In genomic region chr3:121545049-121545563, GRCh38 we compare ENCODE assay signal across 8 cellular contexts. TPM values are rescaled to one million over a fixed set of nuclear protein-coding genes. Genes with fewer than 3 reads are reported as not detected.
DNase-seq lines count a peak whose midpoint lies in the region; ATAC-seq, FAIRE-seq and TF ChIP-seq lines count a peak whose summit lies in the region.

No MANE protein-coding gene starts in this region.

- BruUV-seq in K562 (replicated peaks; lab: Mats Ljungman, UMichigan), result no TSS peak

- TF ChIP-seq EP300 in K562 (IDR thresholded peaks at IDR 0.05; ENCODE audit: low read length), result no peak

- H3K4me2 ChIP-seq in K562 (ENCODE audit: insufficient read depth, low read length), result peak overlapping the region; percentile 86

- peak; percentile 27 for DNase-seq in activated CD4-positive, alpha-beta T cell treated with anti-CD3 and anti-CD28 coated beads, Interleukin-2, amount 10 ng/mL, durations not matched to agents 7 days and 5 days
- DNase-seq in activated CD4-positive, alpha-beta T cell treated with anti-CD3 and anti-CD28 coated beads for 4 hours, result no peak
- peak; percentile 6 for DNase-seq in Jurkat, Clone E6-1 (ENCODE audit: low read depth, low spot score)
- DNase-seq in K562 (ENCODE audit: extremely low read depth in 1 of 4, low spot score in 3 of 4) (peak in 2 of 4 experiments; percentile 23 to 26), memory B cell (ENCODE audit: low spot score in 2 of 2) (no peak), amniotic stem cell (lab: John Stamatoyannopoulos, UW) (no peak)

- peak overlapping the region; percentile 99 for H2AFZ ChIP-seq in K562 (ENCODE audit: low read depth, low read length)

- H3K27ac Mint-ChIP-seq in activated CD4-positive, alpha-beta T cell treated with anti-CD3 and anti-CD28 coated beads, Interleukin-2, amount 10 ng/mL, durations not matched to agents 7 days and 5 days, result peak overlapping the region; percentile 94
- H3K27ac Mint-ChIP-seq in memory B cell, result no peak overlapping the region

- FAIRE-seq in K562 (lab: Jason Lieb, UNC), result no peak

- peaks cover 31% of the 10 kb centered on the region for H3K36me3 Mint-ChIP-seq in activated CD4-positive, alpha-beta T cell treated with anti-CD3 and anti-CD28 coated beads, Interleukin-2, amount 10 ng/mL, durations not matched to agents 7 days and 5 days (ENCODE audit: low read depth)
- no peaks in the 10 kb centered on the region for H3K36me3 Mint-ChIP-seq in memory B cell

- no peak for TF ChIP-seq CTCF in K562 (IDR thresholded peaks at IDR 0.05 in 2 of 3, conservative IDR thresholded peaks at IDR 0.05 in 1 of 3; ENCODE audit: insufficient read depth in 2 of 3, low read depth in 1 of 3, low read length in 3 of 3)

- in situ Hi-C loops in K562 (cut with MboI), result loop anchor here (5.0 kb wide), 1 partner anchor 812 kb away; no protein-coding TSS in a partner anchor

- peak overlapping the region; percentile 90 to 94 for H3K9ac ChIP-seq in K562 (ENCODE audit: insufficient read depth in 1 of 2, low read depth in 2 of 2, low read length in 2 of 2)

- POLR2A ChIA-PET in activated CD4-positive, alpha-beta T cell treated with anti-CD3 and anti-CD28 coated beads, Interleukin-2, amount 10 ng/mL, durations not matched to agents 7 days and 5 days (lab: Charles Lee), result interaction anchor here (0.6 kb wide), 1 partner anchor 116 kb away, joined by 3 read pairs; the partner anchor contains the start of gene HCLS1
- POLR2A ChIA-PET in K562 (lab: Yijun Ruan, JAX), result interaction anchor here (0.7 kb wide), 1 partner anchor 24 kb away, joined by 3 read pairs; no protein-coding TSS in a partner anchor

- peaks cover 36% of the 10 kb centered on the region; the same call in 2 of the 3 replicates for H3K36me3 ChIP-seq in K562 (ENCODE audit: control insufficient read depth, insufficient read depth, low read length)

- WGBS in K562 (ENCODE audit: insufficient coverage, low coverage, missing lambda C conversion rate), result 0% methylated on average over 13 of the region's 18 CpGs

- H3K9me3 Mint-ChIP-seq in activated CD4-positive, alpha-beta T cell treated with anti-CD3 and anti-CD28 coated beads, Interleukin-2, amount 10 ng/mL, durations not matched to agents 7 days and 5 days, result no peaks in the 10 kb centered on the region
- no peaks in the 10 kb centered on the region for H3K9me3 Mint-ChIP-seq in memory B cell

- TF ChIP-seq POLR2A in K562 (conservative IDR thresholded peaks at IDR 0.05), result no peak

- ATAC-seq in K562 (peak; percentile 63), memory B cell (ENCODE audit: low read depth) (no peak), GM21737 (IDR thresholded peaks at IDR 0.05; ENCODE audit: unreplicated experiment) (no peak), GM21723 (IDR thresholded peaks at IDR 0.05; ENCODE audit: unreplicated experiment) (no peak)

- H3K4me3 Mint-ChIP-seq in activated CD4-positive, alpha-beta T cell treated with anti-CD3 and anti-CD28 coated beads, Interleukin-2, amount 10 ng/mL, durations not matched to agents 7 days and 5 days, result peak overlapping the region; percentile 93
- H3K4me3 Mint-ChIP-seq in memory B cell, result peak overlapping the region; percentile 77

- H3K9me1 ChIP-seq in K562 (ENCODE audit: control insufficient read depth, insufficient read depth, low read length), result no peaks in the 10 kb centered on the region

- H3K4me1 Mint-ChIP-seq in activated CD4-positive, alpha-beta T cell treated with anti-CD3 and anti-CD28 coated beads, Interleukin-2, amount 10 ng/mL, durations not matched to agents 7 days and 5 days, result peaks cover 45% of the 10 kb centered on the region
- H3K4me1 Mint-ChIP-seq in memory B cell, result peaks cover 17% of the 10 kb centered on the region

- peak overlapping the region; percentile 93 for H3K4me3 ChIP-seq in Jurkat, Clone E6-1 (ENCODE audit: low read length)
- peak overlapping the region; percentile 74 for H3K4me3 ChIP-seq in K562

- no peaks in the 10 kb centered on the region for H3K27me3 Mint-ChIP-seq in activated CD4-positive, alpha-beta T cell treated with anti-CD3 and anti-CD28 coated beads, Interleukin-2, amount 10 ng/mL, durations not matched to agents 7 days and 5 days
- H3K27me3 Mint-ChIP-seq in memory B cell, result no peaks in the 10 kb centered on the region

- no peaks in the 10 kb centered on the region for H3K9me3 ChIP-seq in K562 (replicated peaks; ENCODE audit: control insufficient read depth, insufficient read depth, low read depth, low read length)

- no peak for TF ChIP-seq RAD21 in K562 (CRISPR knock-in tag; conservative IDR thresholded peaks at IDR 0.05 in 1 of 2, IDR thresholded peaks at IDR 0.05 in 1 of 2)

- H3K27me3 ChIP-seq in K562 (ENCODE audit: control insufficient read depth in 2 of 2, insufficient read depth in 2 of 2, low read length in 2 of 2), result no peaks in the 10 kb centered on the region

- no peaks in the 10 kb centered on the region for H4K20me1 ChIP-seq in K562 (replicated peaks; ENCODE audit: control insufficient read depth, insufficient read depth, low read length)

- H3K79me2 ChIP-seq in K562 (ENCODE audit: control insufficient read depth, insufficient read depth, low read length), result peaks cover 21% of the 10 kb centered on the region

- peak overlapping the region; percentile 78 for H3K27ac ChIP-seq in K562 (ENCODE audit: extremely low read depth, low read depth, low read length)

- intact Hi-C loops in K562 (cut with micrococcal nuclease), result loop anchor here (5.0 to 10.0 kb wide), 3 partner anchors 310 to 557 kb away; no protein-coding TSS in a partner anchor

- CTCF ChIA-PET in activated CD4-positive, alpha-beta T cell treated with anti-CD3 and anti-CD28 coated beads, Interleukin-2, amount 10 ng/mL, durations not matched to agents 7 days and 5 days (lab: Charles Lee), result interaction anchor here (0.6 to 2.2 kb wide), 5 partner anchors 19 to 1358 kb away, joined by 3 to 5 read pairs (median 3); no protein-coding TSS in a partner anchor
- CTCF ChIA-PET in K562 (lab: Yijun Ruan, JAX; ENCODE audit: low intra/inter-chr PET ratio), result interaction anchor here (0.7 kb wide), 1 partner anchor 762 kb away, joined by 3 read pairs; no protein-coding TSS in a partner anchor

- peaks cover 0 to 2% of the 10 kb centered on the region in 2 experiments; a peak in 2 of 5 replicates for H3K4me1 ChIP-seq in K562 (replicated peaks in 1 of 2; ENCODE audit: control insufficient read depth in 2 of 2, insufficient read depth in 2 of 2, low read length in 2 of 2)

RNA-seq across cellular contexts. Expression of gene POLQ, which starts 0.7 kb away (rescaled TPM):
- 10 to 100 TPM; 29.0 to 32.1 TPM for total RNA-seq in activated CD4-positive, alpha-beta T cell treated with anti-CD3 and anti-CD28 coated beads, Interleukin-2, amount 10 ng/mL, durations not matched to agents 7 days and 5 days
- polyA plus RNA-seq in Jurkat, Clone E6-1 (2012; ENCODE audit: insufficient read depth, insufficient read length), result 22.6 TPM
- total RNA-seq in K562 (2011; cell fraction: chromatin; rRNA removed; ENCODE audit: low replicate concordance), result 21.5 and 73.7 TPM in 2 replicates
- total RNA-seq in K562 (2011; cell fraction: nucleolus; rRNA removed), result 11.8 and 18.8 TPM in 2 replicates
- total RNA-seq in K562 (2011; cell fraction: nucleoplasm; rRNA removed), result 22.8 and 23.6 TPM in 2 replicates
- 8.8 and 10.2 TPM in 2 replicates for total RNA-seq in K562 (2014; rRNA removed)
- total RNA-seq in K562 (2014; rRNA removed; fragmentation: Illumina TruSeq; extraction: Trizol), result 15.8 and 18.3 TPM in 2 replicates
- 15.8 and 19.0 TPM in 2 replicates for total RNA-seq in K562 (2015; rRNA removed; fragmentation: Illumina TruSeq; extraction: Trizol)
- 8.8 and 10.8 TPM in 2 replicates for total RNA-seq in K562 (2021)
- 8.4 and 11.2 TPM in 2 replicates for polyA plus RNA-seq in K562 (2011; rRNA removed)
- 0.95 and 3.2 TPM in 2 replicates for polyA plus RNA-seq in K562 (2011; cell fraction: cytosol; rRNA removed)
- polyA plus RNA-seq in K562 (2011; cell fraction: nucleus; rRNA removed), result 17.6 and 20.5 TPM in 2 replicates
- polyA plus RNA-seq in K562 (2012), result 5.4 TPM in 2 replicates
- 6.7 and 8.1 TPM in 2 replicates for polyA plus RNA-seq in K562 (2014; fragmentation: Illumina TruSeq; extraction: Trizol)
- 1 to 10 TPM; 1.5 to 2.1 TPM for polyA plus RNA-seq in K562 (2014; fragmentation: Nextera tagmentation; extraction: Ambion mirVana)
- polyA plus RNA-seq in K562 (2014; rRNA removed), result 5.9 and 8.0 TPM in 2 replicates
- 33.6 and 44.6 TPM in 2 replicates for polyA minus RNA-seq in K562 (2011; rRNA and poly(A)+ RNA removed)
- 12.7 and 13.5 TPM in 2 replicates for polyA minus RNA-seq in K562 (2011; cell fraction: cytosol; rRNA and poly(A)+ RNA removed)
- polyA minus RNA-seq in K562 (2011; cell fraction: nucleus; rRNA and poly(A)+ RNA removed), result 33.3 and 58.1 TPM in 2 replicates

RNA-seq across cellular contexts. Expression of gene ARGFX, which starts 22.6 kb away (rescaled TPM):
- not detected for total RNA-seq in activated CD4-positive, alpha-beta T cell treated with anti-CD3 and anti-CD28 coated beads, Interleukin-2, amount 10 ng/mL, durations not matched to agents 7 days and 5 days
- not detected for polyA plus RNA-seq in Jurkat, Clone E6-1 (2012; ENCODE audit: insufficient read depth, insufficient read length)
- not detected in 2 replicates for total RNA-seq in K562 (2011; cell fraction: chromatin; rRNA removed; ENCODE audit: low replicate concordance)
- not detected in 2 replicates for total RNA-seq in K562 (2011; cell fraction: nucleolus; rRNA removed)
- total RNA-seq in K562 (2011; cell fraction: nucleoplasm; rRNA removed), result not detected in 2 replicates
- not detected in 2 replicates for total RNA-seq in K562 (2014; rRNA removed)
- total RNA-seq in K562 (2014; rRNA removed; fragmentation: Illumina TruSeq; extraction: Trizol), result not detected in 2 replicates
- total RNA-seq in K562 (2015; rRNA removed; fragmentation: Illumina TruSeq; extraction: Trizol), result not detected in 2 replicates
- not detected in 2 replicates for total RNA-seq in K562 (2021)
- not detected in 2 replicates for polyA plus RNA-seq in K562 (2011; rRNA removed)
- not detected in 2 replicates for polyA plus RNA-seq in K562 (2011; cell fraction: cytosol; rRNA removed)
- not detected in 2 replicates for polyA plus RNA-seq in K562 (2011; cell fraction: nucleus; rRNA removed)
- not detected in 2 replicates for polyA plus RNA-seq in K562 (2012)
- not detected in 2 replicates for polyA plus RNA-seq in K562 (2014; fragmentation: Illumina TruSeq; extraction: Trizol)
- not detected for polyA plus RNA-seq in K562 (2014; fragmentation: Nextera tagmentation; extraction: Ambion mirVana)
- not detected in 2 replicates for polyA plus RNA-seq in K562 (2014; rRNA removed)
- polyA minus RNA-seq in K562 (2011; rRNA and poly(A)+ RNA removed), result not detected in 2 replicates
- polyA minus RNA-seq in K562 (2011; cell fraction: cytosol; rRNA and poly(A)+ RNA removed), result not detected in 2 replicates
- not detected in 2 replicates for polyA minus RNA-seq in K562 (2011; cell fraction: nucleus; rRNA and poly(A)+ RNA removed)

RNA-seq across cellular contexts. Expression of gene FBXO40, which starts 48.1 kb away (rescaled TPM):
- total RNA-seq in activated CD4-positive, alpha-beta T cell treated with anti-CD3 and anti-CD28 coated beads, Interleukin-2, amount 10 ng/mL, durations not matched to agents 7 days and 5 days, result not detected
- polyA plus RNA-seq in Jurkat, Clone E6-1 (2012; ENCODE audit: insufficient read depth, insufficient read length), result not detected
- not detected in 2 replicates for total RNA-seq in K562 (2011; cell fraction: chromatin; rRNA removed; ENCODE audit: low replicate concordance)
- not detected in 2 replicates for total RNA-seq in K562 (2011; cell fraction: nucleolus; rRNA removed)
- not detected in 2 replicates for total RNA-seq in K562 (2011; cell fraction: nucleoplasm; rRNA removed)
- total RNA-seq in K562 (2014; rRNA removed) (0.05 TPM in 1 of 2 replicates, not detected in the other), K562 (2014; rRNA removed; fragmentation: Illumina TruSeq; extraction: Trizol) (0.03 and 0.04 TPM in 2 replicates), K562 (2015; rRNA removed; fragmentation: Illumina TruSeq; extraction: Trizol) (0.04 TPM in 1 of 2 replicates, not detected in the other), K562 (2021) (not detected in 2 replicates)
- polyA plus RNA-seq in K562 (2011; rRNA removed) (not detected in 2 replicates), K562 (2014; fragmentation: Illumina TruSeq; extraction: Trizol) (0.04 TPM in 1 of 2 replicates, not detected in the other), K562 (2014; fragmentation: Nextera tagmentation; extraction: Ambion mirVana) (under 1 TPM in 1 of 2 experiments, not detected in 1; 0.01 TPM), K562 (2014; rRNA removed) (0.01 TPM in 1 of 2 replicates, not detected in the other)
- not detected in 2 replicates for polyA plus RNA-seq in K562 (2011; cell fraction: cytosol; rRNA removed)
- not detected in 2 replicates for polyA plus RNA-seq in K562 (2011; cell fraction: nucleus; rRNA removed)
- polyA plus RNA-seq in K562 (2012), result 0.01 TPM in 1 of 2 replicates, not detected in the other
- not detected in 2 replicates for polyA minus RNA-seq in K562 (2011; rRNA and poly(A)+ RNA removed)
- polyA minus RNA-seq in K562 (2011; cell fraction: cytosol; rRNA and poly(A)+ RNA removed), result not detected in 2 replicates
- not detected in 2 replicates for polyA minus RNA-seq in K562 (2011; cell fraction: nucleus; rRNA and poly(A)+ RNA removed)

Comparison
In these comparisons a context has a peak if more than half of its experiments do, and no peak if none do; other contexts are left out.
1. DNase-seq: peak in activated CD4-positive, alpha-beta T cell treated with anti-CD3 and anti-CD28 coated beads, Interleukin-2, amount 10 ng/mL, durations not matched to agents 7 days and 5 days (single experiment) and Jurkat, Clone E6-1 (single experiment); none in activated CD4-positive, alpha-beta T cell treated with anti-CD3 and anti-CD28 coated beads for 4 hours (0 of 2), memory B cell (0 of 2) and amniotic stem cell (single experiment).